Comparison of ENCODE assay signal across 8 cellular contexts in the genomic region with DNA sequence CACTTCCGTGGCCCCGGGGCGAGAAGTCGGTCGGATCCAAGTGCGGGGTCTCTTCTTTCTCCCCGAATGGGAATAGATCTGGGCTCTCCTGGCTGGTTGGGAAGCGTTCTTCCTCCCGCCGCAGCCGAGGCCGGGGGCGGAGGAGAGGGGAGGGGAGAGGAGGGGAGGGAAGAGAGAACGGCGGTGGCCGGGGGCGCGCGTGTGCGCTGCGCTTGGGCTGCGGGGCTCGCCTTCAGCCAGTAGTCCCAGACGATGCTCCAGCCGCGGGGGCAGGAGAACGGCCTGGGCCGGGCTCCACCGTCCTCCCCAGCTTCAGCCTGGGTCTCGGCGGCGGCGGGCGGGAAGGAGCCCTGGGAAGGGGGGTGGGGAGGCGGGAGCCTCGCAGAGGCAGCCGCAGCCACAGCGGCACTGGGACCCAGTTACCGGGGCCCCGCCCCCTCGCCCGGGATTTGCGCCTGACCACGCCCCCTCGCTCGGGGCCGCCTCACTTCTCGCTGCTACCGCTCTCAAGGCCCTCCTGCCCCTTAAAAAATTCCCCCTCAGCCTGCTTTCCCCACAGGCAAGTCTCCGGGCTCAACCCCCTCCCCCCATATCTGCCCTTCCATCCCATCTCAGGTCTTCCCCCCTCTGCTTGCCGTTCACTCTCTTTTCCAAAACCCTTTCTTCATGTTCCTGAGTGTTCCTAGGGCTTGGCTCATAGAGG. TPM values are rescaled to one million over a fixed set of nuclear protein-coding genes. Genes with fewer than 3 reads are reported as not detected.
DNase-seq lines count a peak whose midpoint lies in the region; ATAC-seq and TF ChIP-seq lines count a peak whose summit lies in the region.

A gene (minus strand): TSS at position 421 of the 703 bp plus-strand sequence. CDS start 802 bp downstream, outside the sequence.

- POLR2A ChIA-PET in HEK293 (lab: Yijun Ruan, JAX) (no interaction called here), PC-3 (lab: Charles Lee; ENCODE audit: unreplicated experiment) (no interaction called here)

- ATAC-seq in PC-3: peak; percentile 68
- peak; percentile 60 to 65 for ATAC-seq in activated naive CD4-positive, alpha-beta T cell treated with anti-CD3 and anti-CD28 coated beads, Interleukin-2, amount 50 U/mL, for 72 hours
- peak; percentile 60 to 95 for ATAC-seq in upper lobe of left lung (ENCODE audit: low FRiP score in 2 of 2)

- H3K27me3 ChIP-seq in PC-3 (ENCODE audit: low read length) (no peaks in the 10 kb centered on the region), upper lobe of left lung (peaks cover 0 to 11% (median 0%) of the 10 kb centered on the region in 4 donors)

- TF ChIP-seq CTCF in AG09309 (IDR thresholded peaks at IDR 0.05; ENCODE audit: control insufficient read depth, insufficient read depth, low read depth, low read length, missing control alignments) (no peak), HEK293 (tag by site-specific recombination; IDR thresholded peaks at IDR 0.05) (no peak), PC-3 (conservative IDR thresholded peaks at IDR 0.05; ENCODE audit: low read depth, low read length) (no peak), upper lobe of left lung (IDR thresholded peaks at IDR 0.05) (no peak)

- H3K36me3 ChIP-seq in HEK293 (ENCODE audit: control insufficient read depth in 2 of 2, insufficient read depth in 1 of 2, low read length in 2 of 2) (peaks cover 0 to 6% of the 10 kb centered on the region in 2 experiments; a peak in 2 of 3 replicates), PC-3 (ENCODE audit: low read depth, low read length) (no peaks in the 10 kb centered on the region), upper lobe of left lung (no peaks in the 10 kb centered on the region)

- H3K27ac ChIP-seq in HEK293 (ENCODE audit: extremely low read depth, low read depth, low read length): peak within 1 kb of the TSS; percentile 62; the same call in 1 of the 2 replicates
- H3K27ac ChIP-seq in PC-3 (ENCODE audit: low read length): no peak within 1 kb of the TSS
- H3K27ac ChIP-seq in upper lobe of left lung: peak within 1 kb of the TSS; percentile 35 to 83 (median 54)

- WGBS in upper lobe of left lung, 2 donors: 5 to 41% methylated on average over 2 to 48 of the region's 51 CpGs

- peak within 1 kb of the TSS; percentile 84 for H3K4me2 ChIP-seq in PC-3 (ENCODE audit: low read length)

- H3K36me3 Mint-ChIP-seq in activated naive CD4-positive, alpha-beta T cell treated with anti-CD3 and anti-CD28 coated beads, Interleukin-2, amount 50 U/mL, for 72 hours: no peaks in the 10 kb centered on the region

- intact Hi-C loops in PC-3 (cut with micrococcal nuclease): no loop called here

- H3K79me2 ChIP-seq in PC-3 (ENCODE audit: low read length): peaks cover 39% of the 10 kb centered on the region

- H3F3A ChIP-seq in PC-3 (ENCODE audit: low read length, unreplicated experiment): no peaks in the 10 kb centered on the region

- H3K4me3 ChIP-seq in AG09309 (ENCODE audit: control insufficient read depth, low read depth, low read length): peak within 1 kb of the TSS; percentile 60
- peak within 1 kb of the TSS; percentile 63 for H3K4me3 ChIP-seq in HEK293 (ENCODE audit: low read depth, low read length)
- H3K4me3 ChIP-seq in PC-3 (ENCODE audit: low read length): peak within 1 kb of the TSS; percentile 84
- H3K4me3 ChIP-seq in upper lobe of left lung: peak within 1 kb of the TSS; percentile 55 to 67 (median 62)

- TF ChIP-seq EP300 in upper lobe of left lung (IDR thresholded peaks at IDR 0.05): no peak

- CTCF ChIA-PET in HEK293 (lab: Yijun Ruan, JAX): no interaction called here
- CTCF ChIA-PET in PC-3 (lab: Charles Lee): no interaction called here

- DNase-seq in AG09309 (ENCODE audit: low read depth) (no peak), PC-3 (peak; percentile 64), glomerular visceral epithelial cell (ENCODE audit: extremely low spot score) (peak; percentile 61), occipital lobe (lab: John Stamatoyannopoulos, UW) (peak; percentile 47), upper lobe of left lung (peak; percentile 55 to 92), AML-193 (lab: John Stamatoyannopoulos, UW) (no peak)
- peak in 1 of 2 donors; percentile 42 for DNase-seq in activated naive CD4-positive, alpha-beta T cell treated with anti-CD3 and anti-CD28 coated beads, Interleukin-2, amount 50 U/mL, for 72 hours (ENCODE audit: low spot score in 2 of 2)

- H4K20me1 ChIP-seq in PC-3 (ENCODE audit: low read length): no peaks in the 10 kb centered on the region

- H3K27ac Mint-ChIP-seq in activated naive CD4-positive, alpha-beta T cell treated with anti-CD3 and anti-CD28 coated beads, Interleukin-2, amount 50 U/mL, for 72 hours: peak within 1 kb of the TSS in 1 of 2 donors; percentile 16

- no peaks in the 10 kb centered on the region for H3K9me3 ChIP-seq in HEK293 (ENCODE audit: control insufficient read depth, insufficient read depth, low read depth, low read length)
- no peaks in the 10 kb centered on the region for H3K9me3 ChIP-seq in PC-3 (ENCODE audit: low read length)
- H3K9me3 ChIP-seq in upper lobe of left lung: no peaks in the 10 kb centered on the region

- H3K9me3 Mint-ChIP-seq in activated naive CD4-positive, alpha-beta T cell treated with anti-CD3 and anti-CD28 coated beads, Interleukin-2, amount 50 U/mL, for 72 hours: no peaks in the 10 kb centered on the region

- peak within 1 kb of the TSS; percentile 93 for H2AFZ ChIP-seq in PC-3 (ENCODE audit: low read length)

- H3K9me2 ChIP-seq in PC-3 (replicated peaks; ENCODE audit: low read length): no peaks in the 10 kb centered on the region

- no peak for TF ChIP-seq POLR2A in upper lobe of left lung (IDR thresholded peaks at IDR 0.05)

- H3K4me1 ChIP-seq in HEK293 (ENCODE audit: control insufficient read depth, insufficient read depth, low read length): peaks cover 5% of the 10 kb centered on the region
- peaks cover 17% of the 10 kb centered on the region for H3K4me1 ChIP-seq in PC-3 (ENCODE audit: insufficient read depth, low read length)
- H3K4me1 ChIP-seq in upper lobe of left lung: peaks cover 0 to 5% (median 0%) of the 10 kb centered on the region in 4 donors

- BruUV-seq in PC-3 (replicated peaks; lab: Mats Ljungman, UMichigan): no TSS peak

- H3K9ac ChIP-seq in PC-3 (ENCODE audit: low read length): peak within 1 kb of the TSS; percentile 77

TF ChIP-seq in HEK293, 187 proteins besides CTCF, POLR2A, EP300 and RAD21 (continues in another document):
- TF ChIP-seq ZNF335 (tag by site-specific recombination; conservative IDR thresholded peaks at IDR 0.05) (peak; percentile 69), SP2 (tag by site-specific recombination; IDR thresholded peaks at IDR 0.05) (peak; percentile 65), ZNF404 (tag by site-specific recombination; IDR thresholded peaks at IDR 0.05) (no peak), ZNF433 (tag by site-specific recombination; IDR thresholded peaks at IDR 0.05; ENCODE audit: low read depth) (no peak), ZNF776 (tag by site-specific recombination; IDR thresholded peaks at IDR 0.05; ENCODE audit: borderline replicate concordance) (no peak), ZNF549 (tag by site-specific recombination; IDR thresholded peaks at IDR 0.05) (no peak)
- TF ChIP-seq, protein P1, sequence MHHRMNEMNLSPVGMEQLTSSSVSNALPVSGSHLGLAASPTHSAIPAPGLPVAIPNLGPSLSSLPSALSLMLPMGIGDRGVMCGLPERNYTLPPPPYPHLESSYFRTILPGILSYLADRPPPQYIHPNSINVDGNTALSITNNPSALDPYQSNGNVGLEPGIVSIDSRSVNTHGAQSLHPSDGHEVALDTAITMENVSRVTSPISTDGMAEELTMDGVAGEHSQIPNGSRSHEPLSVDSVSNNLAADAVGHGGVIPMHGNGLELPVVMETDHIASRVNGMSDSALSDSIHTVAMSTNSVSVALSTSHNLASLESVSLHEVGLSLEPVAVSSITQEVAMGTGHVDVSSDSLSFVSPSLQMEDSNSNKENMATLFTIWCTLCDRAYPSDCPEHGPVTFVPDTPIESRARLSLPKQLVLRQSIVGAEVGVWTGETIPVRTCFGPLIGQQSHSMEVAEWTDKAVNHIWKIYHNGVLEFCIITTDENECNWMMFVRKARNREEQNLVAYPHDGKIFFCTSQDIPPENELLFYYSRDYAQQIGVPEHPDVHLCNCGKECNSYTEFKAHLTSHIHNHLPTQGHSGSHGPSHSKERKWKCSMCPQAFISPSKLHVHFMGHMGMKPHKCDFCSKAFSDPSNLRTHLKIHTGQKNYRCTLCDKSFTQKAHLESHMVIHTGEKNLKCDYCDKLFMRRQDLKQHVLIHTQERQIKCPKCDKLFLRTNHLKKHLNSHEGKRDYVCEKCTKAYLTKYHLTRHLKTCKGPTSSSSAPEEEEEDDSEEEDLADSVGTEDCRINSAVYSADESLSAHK (tag by site-specific recombination; IDR thresholded peaks at IDR 0.05): peak; percentile 21; the same call in 1 of the 2 replicates
- TF ChIP-seq, protein P2, sequence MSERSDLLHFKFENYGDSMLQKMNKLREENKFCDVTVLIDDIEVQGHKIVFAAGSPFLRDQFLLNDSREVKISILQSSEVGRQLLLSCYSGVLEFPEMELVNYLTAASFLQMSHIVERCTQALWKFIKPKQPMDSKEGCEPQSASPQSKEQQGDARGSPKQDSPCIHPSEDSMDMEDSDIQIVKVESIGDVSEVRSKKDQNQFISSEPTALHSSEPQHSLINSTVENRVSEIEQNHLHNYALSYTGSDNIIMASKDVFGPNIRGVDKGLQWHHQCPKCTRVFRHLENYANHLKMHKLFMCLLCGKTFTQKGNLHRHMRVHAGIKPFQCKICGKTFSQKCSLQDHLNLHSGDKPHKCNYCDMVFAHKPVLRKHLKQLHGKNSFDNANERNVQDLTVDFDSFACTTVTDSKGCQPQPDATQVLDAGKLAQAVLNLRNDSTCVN (tag by site-specific recombination; optimal IDR thresholded peaks at IDR 0.05): peak; percentile 70
- TF ChIP-seq, protein P3, sequence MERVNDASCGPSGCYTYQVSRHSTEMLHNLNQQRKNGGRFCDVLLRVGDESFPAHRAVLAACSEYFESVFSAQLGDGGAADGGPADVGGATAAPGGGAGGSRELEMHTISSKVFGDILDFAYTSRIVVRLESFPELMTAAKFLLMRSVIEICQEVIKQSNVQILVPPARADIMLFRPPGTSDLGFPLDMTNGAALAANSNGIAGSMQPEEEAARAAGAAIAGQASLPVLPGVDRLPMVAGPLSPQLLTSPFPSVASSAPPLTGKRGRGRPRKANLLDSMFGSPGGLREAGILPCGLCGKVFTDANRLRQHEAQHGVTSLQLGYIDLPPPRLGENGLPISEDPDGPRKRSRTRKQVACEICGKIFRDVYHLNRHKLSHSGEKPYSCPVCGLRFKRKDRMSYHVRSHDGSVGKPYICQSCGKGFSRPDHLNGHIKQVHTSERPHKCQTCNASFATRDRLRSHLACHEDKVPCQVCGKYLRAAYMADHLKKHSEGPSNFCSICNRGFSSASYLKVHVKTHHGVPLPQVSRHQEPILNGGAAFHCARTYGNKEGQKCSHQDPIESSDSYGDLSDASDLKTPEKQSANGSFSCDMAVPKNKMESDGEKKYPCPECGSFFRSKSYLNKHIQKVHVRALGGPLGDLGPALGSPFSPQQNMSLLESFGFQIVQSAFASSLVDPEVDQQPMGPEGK (tag by site-specific recombination; IDR thresholded peaks at IDR 0.05): peak; percentile 63

RNA-seq across cellular contexts. Expression of the gene that starts here (rescaled TPM):
- total RNA-seq in PC-3 (2014; rRNA removed): 9.9 and 18.5 TPM in 2 replicates
- total RNA-seq in activated naive CD4-positive, alpha-beta T cell treated with anti-CD3 and anti-CD28 coated beads, Interleukin-2, amount 50 U/mL, for 72 hours: under 1 TPM; 0.27 to 0.31 TPM
- 9.0 TPM for total RNA-seq in occipital lobe
- total RNA-seq in upper lobe of left lung: 1 to 10 TPM; 1.0 to 4.1 (median 1.7) TPM

Comparison
In these comparisons a context has a peak if more than half of its experiments do, and no peak if none do; other contexts are left out.
1. Peak in ATAC-seq in activated naive CD4-positive, alpha-beta T cell treated with anti-CD3 and anti-CD28 coated beads, Interleukin-2, amount 50 U/mL, for 72 hours; RNA of the gene not detected or under 1 TPM.
2. DNase-seq: peak in PC-3 (single experiment), glomerular visceral epithelial cell (single experiment), occipital lobe (single experiment) and upper lobe of left lung (2 of 2); none in AG09309 (single experiment) and AML-193 (0 of 2).
3. Peak in every context shown above with its lines, with median percentiles within 50 percentile points of each other: H3K4me3 ChIP-seq and ATAC-seq.